ENCODE assay signal across 21 cellular contexts in the genomic region with DNA sequence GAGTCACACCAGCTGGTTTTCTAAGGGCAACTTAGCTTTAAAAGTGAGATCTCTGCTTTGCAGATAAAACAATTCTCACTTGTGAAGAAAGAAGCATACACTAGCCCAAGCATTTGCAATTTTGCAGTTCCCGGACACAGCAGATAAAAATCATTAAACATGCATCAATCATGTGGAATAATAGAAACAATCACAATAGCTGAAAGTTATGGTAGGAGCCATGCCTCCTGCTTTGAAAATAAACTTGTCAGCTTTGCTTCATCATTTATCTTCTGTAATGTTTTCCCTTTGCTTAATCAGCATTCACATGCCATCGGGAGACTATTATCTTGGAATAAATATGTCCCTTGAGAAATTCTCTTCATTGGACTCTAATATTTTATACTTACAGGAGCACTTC.
DNase-seq lines count a peak whose midpoint lies in the region; ATAC-seq, FAIRE-seq and TF ChIP-seq lines count a peak whose summit lies in the region.
"Had no signal": no experiment of that assay in that cellular context is flagged by ENCODE, and none has a peak within 500 bp of the region (broad histone marks: within the 10 kb centered on the region; RNA-seq: fewer than 3 reads in every experiment).

No MANE protein-coding gene starts in this region.

- intact Hi-C loops in A673 (cut with micrococcal nuclease; ENCODE audit: unreplicated experiment) (no loop called here), endothelial cell of umbilical vein (cut with micrococcal nuclease) (no loop called here), PC-9 (cut with micrococcal nuclease; ENCODE audit: unreplicated experiment) (no loop called here)

- H3K36me3 Mint-ChIP-seq in neural progenitor cell: peaks cover 2% of the 10 kb centered on the region
- H3K36me3 Mint-ChIP-seq: CD4-positive, CD25-positive, alpha-beta regulatory T cell had no signal

- no peaks in the 10 kb centered on the region for H3K79me2 ChIP-seq in endothelial cell of umbilical vein (ENCODE audit: control insufficient read depth, insufficient read depth, low read length)
- H3K79me2 ChIP-seq in neural progenitor cell (ENCODE audit: low read depth): no peaks in the 10 kb centered on the region
- H3K79me2 ChIP-seq in PC-9 (ENCODE audit: low read depth): no peaks in the 10 kb centered on the region

- no peaks in the 10 kb centered on the region for H3F3A ChIP-seq in neural progenitor cell (ENCODE audit: low read depth)
- no peaks in the 10 kb centered on the region for H3F3A ChIP-seq in PC-9 (ENCODE audit: insufficient read depth, low read depth)

- peaks cover 5% of the 10 kb centered on the region for H3K27me3 Mint-ChIP-seq in neural progenitor cell (ENCODE audit: insufficient read depth, low read depth)

- peaks cover 24% of the 10 kb centered on the region for H3K4me1 Mint-ChIP-seq in neural progenitor cell
- H3K4me1 Mint-ChIP-seq: CD4-positive, CD25-positive, alpha-beta regulatory T cell had no signal

- H3K4me2 ChIP-seq in endothelial cell of umbilical vein (ENCODE audit: insufficient read depth, low read length): no peak overlapping the region
- H3K4me2 ChIP-seq in neural progenitor cell: peak overlapping the region; percentile 23
- no peak overlapping the region for H3K4me2 ChIP-seq in PC-9
- H3K4me2 ChIP-seq: BLaER1 had no signal

- H3K9ac ChIP-seq in SK-N-MC (ENCODE audit: insufficient read length) (no peak overlapping the region), endothelial cell of umbilical vein (replicated peaks; ENCODE audit: extremely low read depth, insufficient read depth, low read length) (no peak overlapping the region), neural progenitor cell (no peak overlapping the region)
- H3K9ac ChIP-seq: BLaER1, GM23248 had no signal

- dilution Hi-C loops in endothelial cell of umbilical vein (cut with MboI; ENCODE audit: extremely low pct_ligation_motif_present, low sequenced_read_pairs): no loop called here

- H3K9me3 ChIP-seq in A673 (ENCODE audit: low read depth, low read length, poor library complexity, severe bottlenecking) (peaks cover under 1% of the 10 kb centered on the region), SK-N-MC (ENCODE audit: low read depth, low read length) (peaks cover 5% of the 10 kb centered on the region; the same call in 1 of the 2 replicates), endothelial cell of umbilical vein (replicated peaks; ENCODE audit: control insufficient read depth, insufficient read depth, low read length) (no peaks in the 10 kb centered on the region), neural progenitor cell (ENCODE audit: low read depth) (no peaks in the 10 kb centered on the region), PC-9 (ENCODE audit: insufficient read depth, low read depth) (no peaks in the 10 kb centered on the region)

- TF ChIP-seq POLR2A in endothelial cell of umbilical vein (IDR thresholded peaks at IDR 0.05; ENCODE audit: low read depth, low read length): no peak

- no TSS peak for BruUV-seq in A673 (replicated peaks; lab: Mats Ljungman, UMichigan)
- BruUV-seq in endothelial cell of umbilical vein (replicated peaks; lab: Mats Ljungman, UMichigan): no TSS peak
- no TSS peak for BruUV-seq in PC-9 (replicated peaks; lab: Mats Ljungman, UMichigan)

- H3K27ac Mint-ChIP-seq in neural progenitor cell: no peak overlapping the region
- H3K27ac Mint-ChIP-seq: CD4-positive, CD25-positive, alpha-beta regulatory T cell; H9 had no signal

- peak; percentile 49 for DNase-seq in A673 (ENCODE audit: low spot score)
- DNase-seq in SK-N-MC (ENCODE audit: low read depth, low spot score): no peak
- DNase-seq in endothelial cell of umbilical vein (ENCODE audit: low read depth, low spot score): peak; percentile 24
- no peak for DNase-seq in neural progenitor cell (ENCODE audit: low spot score)
- no peak for DNase-seq in iPS-NIHi7 (ENCODE audit: extremely low spot score)
- DNase-seq in PC-9: no peak
- DNase-seq: CD4-positive, CD25-positive, alpha-beta regulatory T cell; GM23248; H9; NCI-H1092; NCI-H1417 treated with DMSO at 0.1 percent for 48 hours; NCI-H1694 treated with DMSO at 0.1 percent for 48 hours; NCI-H2081; NCI-H2227 treated with DMSO at 0.1 percent for 48 hours; NCI-H526 treated with DMSO at 0.1 percent for 48 hours; SHP77 treated with DMSO at 0.1 percent for 48 hours had no signal

- H4K20me1 ChIP-seq in endothelial cell of umbilical vein (replicated peaks; ENCODE audit: control insufficient read depth, extremely low read depth, insufficient read depth, low read length) (no peaks in the 10 kb centered on the region), neural progenitor cell (ENCODE audit: low read depth) (no peaks in the 10 kb centered on the region), PC-9 (ENCODE audit: insufficient read depth) (no peaks in the 10 kb centered on the region)
- H4K20me1 ChIP-seq: BLaER1 had no signal

- H3K9me3 Mint-ChIP-seq in neural progenitor cell: no peaks in the 10 kb centered on the region

- H3K4me1 ChIP-seq in A673 (ENCODE audit: insufficient read depth, low read length, poor library complexity, severe bottlenecking) (peaks cover 33% of the 10 kb centered on the region), endothelial cell of umbilical vein (ENCODE audit: control insufficient read depth, extremely low read depth, insufficient read depth, low read length) (no peaks in the 10 kb centered on the region), neural progenitor cell (peaks cover 13% of the 10 kb centered on the region), PC-9 (replicated peaks; ENCODE audit: insufficient read depth) (no peaks in the 10 kb centered on the region)
- H3K4me1 ChIP-seq: BLaER1 had no signal

- no peaks in the 10 kb centered on the region for H3K27me3 ChIP-seq in A673 (replicated peaks; ENCODE audit: insufficient read depth, low read depth, low read length, poor library complexity)
- no peaks in the 10 kb centered on the region for H3K27me3 ChIP-seq in endothelial cell of umbilical vein (ENCODE audit: control insufficient read depth in 2 of 2, insufficient read depth in 2 of 2, low read length in 2 of 2)
- H3K27me3 ChIP-seq in neural progenitor cell: no peaks in the 10 kb centered on the region
- no peaks in the 10 kb centered on the region for H3K27me3 ChIP-seq in PC-9 (ENCODE audit: insufficient read depth, low read depth)
- H3K27me3 ChIP-seq: BLaER1 had no signal

- POLR2A ChIA-PET in A673 (lab: Charles Lee; ENCODE audit: low non-redundant PET) (no interaction called here), endothelial cell of umbilical vein (lab: Charles Lee) (no interaction called here), PC-9 (lab: Charles Lee; ENCODE audit: unreplicated experiment) (no interaction called here)

- H3K36me3 ChIP-seq in A673 (ENCODE audit: insufficient read depth, low read length, poor library complexity, severe bottlenecking): no peaks in the 10 kb centered on the region
- no peaks in the 10 kb centered on the region; the same call in 1 of the 2 replicates for H3K36me3 ChIP-seq in SK-N-MC (ENCODE audit: insufficient read depth, low read length)
- H3K36me3 ChIP-seq in endothelial cell of umbilical vein (ENCODE audit: control insufficient read depth in 2 of 2, extremely low read depth in 1 of 2, insufficient read depth in 2 of 2, low read length in 2 of 2): no peaks in the 10 kb centered on the region
- H3K36me3 ChIP-seq in neural progenitor cell: no peaks in the 10 kb centered on the region
- H3K36me3 ChIP-seq in PC-9 (ENCODE audit: low read depth): no peaks in the 10 kb centered on the region
- H3K36me3 ChIP-seq: BLaER1 had no signal

- H3K4me3 Mint-ChIP-seq in neural progenitor cell: no peak overlapping the region
- H3K4me3 Mint-ChIP-seq: CD4-positive, CD25-positive, alpha-beta regulatory T cell; H9 had no signal

- no peaks in the 10 kb centered on the region for H3K9me2 ChIP-seq in PC-9 (ENCODE audit: insufficient read depth)

- TF ChIP-seq CTCF in A673 (conservative IDR thresholded peaks at IDR 0.05; ENCODE audit: low read depth, low read length) (no peak), endothelial cell of umbilical vein (IDR thresholded peaks at IDR 0.05; ENCODE audit: extremely low read depth in 1 of 2, insufficient read depth in 1 of 2, low read depth in 1 of 2, low read length in 2 of 2) (no peak), neural progenitor cell (IDR thresholded peaks at IDR 0.05) (no peak), PC-9 (conservative IDR thresholded peaks at IDR 0.05) (no peak)

- no peak overlapping the region for H2AFZ ChIP-seq in endothelial cell of umbilical vein (ENCODE audit: low read depth, low read length)
- H2AFZ ChIP-seq in neural progenitor cell (replicated peaks): no peak overlapping the region
- H2AFZ ChIP-seq in PC-9: no peak overlapping the region

- no peak for FAIRE-seq in endothelial cell of umbilical vein (lab: Jason Lieb, UNC)
- FAIRE-seq: GM18507 had no signal

- CTCF ChIA-PET in A673 (lab: Charles Lee) (no interaction called here), endothelial cell of umbilical vein (lab: Charles Lee) (interaction anchor here (1.1 to 3.0 kb wide), 6 partner anchors 9 to 62 kb away, joined by 3 to 10 read pairs (median 5); partner anchors contain the start of gene DAB2), PC-9 (lab: Charles Lee) (no interaction called here)

- ATAC-seq in HG03571 (IDR thresholded peaks at IDR 0.05; ENCODE audit: unreplicated experiment): no peak
- ATAC-seq: Panc1 had no signal

- H3K27ac ChIP-seq in A673 (ENCODE audit: low read depth, low read length, poor library complexity, severe bottlenecking) (no peak overlapping the region), SK-N-MC (peak overlapping the region; percentile 57), endothelial cell of umbilical vein (ENCODE audit: insufficient read depth, low read depth, low read length) (no peak overlapping the region), neural progenitor cell (no peak overlapping the region), PC-9 (no peak overlapping the region)
- H3K27ac ChIP-seq: 22Rv1, BLaER1, GM23248 had no signal

- H3K9me1 ChIP-seq in endothelial cell of umbilical vein (replicated peaks; ENCODE audit: control insufficient read depth, extremely low read depth, insufficient read depth, low read length): no peaks in the 10 kb centered on the region

- no peak overlapping the region for H3K4me3 ChIP-seq in A673 (ENCODE audit: low read depth, low read length, poor library complexity, severe bottlenecking)
- H3K4me3 ChIP-seq in SK-N-MC: peak overlapping the region; percentile 34
- no peak overlapping the region for H3K4me3 ChIP-seq in endothelial cell of umbilical vein (replicated peaks in 1 of 3; ENCODE audit: insufficient read depth in 1 of 3, low read depth in 1 of 3, low read length in 3 of 3)
- no peak overlapping the region for H3K4me3 ChIP-seq in neural progenitor cell
- H3K4me3 ChIP-seq in PC-9: no peak overlapping the region
- H3K4me3 ChIP-seq: BLaER1, GM23248 had no signal

TF ChIP-seq in endothelial cell of umbilical vein, 7 proteins besides CTCF, POLR2A, EP300 and RAD21 (continues in another document):
- no peak for TF ChIP-seq MYC (IDR thresholded peaks at IDR 0.05; ENCODE audit: low read depth, low read length)
- TF ChIP-seq POLR2AphosphoS5 (IDR thresholded peaks at IDR 0.05; ENCODE audit: insufficient read depth, low read depth, low read length): no peak
- no peak for TF ChIP-seq FOS (IDR thresholded peaks at IDR 0.05; ENCODE audit: borderline replicate concordance, insufficient read depth, low read length)
- TF ChIP-seq JUN (IDR thresholded peaks at IDR 0.05; ENCODE audit: borderline replicate concordance, insufficient read depth, insufficient read length, low read depth): no peak

Comparison
In these comparisons a context has a peak if more than half of its experiments do, and no peak if none do; other contexts are left out.
1. DNase-seq: peak in A673 (single experiment) and endothelial cell of umbilical vein (single experiment); none in SK-N-MC (single experiment), neural progenitor cell (single experiment), iPS-NIHi7 (single experiment) and PC-9 (0 of 2).